Comparison of ENCODE assay signal across 27 cellular contexts in the genomic region with DNA sequence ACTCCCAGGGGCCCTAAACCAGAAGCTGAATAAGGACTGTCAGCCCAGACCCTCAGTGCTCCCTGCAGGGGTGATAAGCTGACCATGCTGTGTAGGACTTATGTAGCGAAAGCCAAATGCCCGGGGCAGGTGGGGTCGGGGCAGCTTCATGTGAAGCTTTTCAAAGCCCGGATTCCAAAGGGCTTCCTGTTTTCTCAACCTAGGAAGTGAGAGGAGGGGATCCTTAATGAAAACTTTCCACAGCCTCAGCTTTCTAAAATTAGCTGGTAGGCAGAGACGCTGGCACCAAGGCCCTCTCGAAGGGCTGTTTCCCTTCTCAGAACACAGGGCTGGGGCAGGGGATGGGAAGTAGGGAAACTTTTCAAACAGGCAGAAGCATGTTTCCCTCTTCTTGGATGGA.
DNase-seq lines count a peak whose midpoint lies in the region; ATAC-seq, FAIRE-seq and TF ChIP-seq lines count a peak whose summit lies in the region.
"Had no signal": no experiment of that assay in that cellular context is flagged by ENCODE, and none has a peak within 500 bp of the region (broad histone marks: within the 10 kb centered on the region; RNA-seq: fewer than 3 reads in every experiment).

No MANE protein-coding gene starts in this region.

- no peak for TF ChIP-seq POLR2A in gastrocnemius medialis (IDR thresholded peaks at IDR 0.05)

- no peak overlapping the region for H3K4me3 Mint-ChIP-seq in endothelial cell (ENCODE audit: unreplicated experiment)
- H3K4me3 Mint-ChIP-seq: dendritic cell treated with granulocyte-macrophage colony-stimulating factor and Interleukin-4, amounts not matched to agents 40 ng/mL and 50 ng/mL, for 4 days; T-helper 17 cell had no signal

- no peak for FAIRE-seq in kidney (lab: Jason Lieb, UNC)
- FAIRE-seq: bronchial epithelial cell, GM12892 had no signal

- no peak overlapping the region for H3K27ac Mint-ChIP-seq in endothelial cell (ENCODE audit: unreplicated experiment)

- H3K27ac ChIP-seq in kidney (ENCODE audit: low read depth in 2 of 2, low read length in 2 of 2) = peak overlapping the region; percentile 16 to 56
- H3K27ac ChIP-seq in gastrocnemius medialis = peak overlapping the region; percentile 18 to 70 (median 54)
- H3K27ac ChIP-seq: PC-9, SJSA1, WERI-Rb-1 had no signal

- H3K27me3 ChIP-seq in gastrocnemius medialis = no peaks in the 10 kb centered on the region
- H3K27me3 ChIP-seq: SJSA1, upper lobe of left lung had no signal

- ATAC-seq in gastrocnemius medialis = peak in 1 of 2 donors; percentile 63
- ATAC-seq: T-helper 17 cell had no signal

- no peaks in the 10 kb centered on the region for H3K9me3 Mint-ChIP-seq in endothelial cell (ENCODE audit: unreplicated experiment)
- H3K9me3 Mint-ChIP-seq: dendritic cell treated with granulocyte-macrophage colony-stimulating factor and Interleukin-4, amounts not matched to agents 40 ng/mL and 50 ng/mL, for 4 days had no signal

- no peak for TF ChIP-seq CTCF in endothelial cell (IDR thresholded peaks at IDR 0.05; ENCODE audit: unreplicated experiment)
- no peak for TF ChIP-seq CTCF in kidney (IDR thresholded peaks at IDR 0.05; ENCODE audit: borderline replicate concordance, extremely low read depth, insufficient read depth)
- TF ChIP-seq CTCF in gastrocnemius medialis (IDR thresholded peaks at IDR 0.05 in 4 of 5, conservative IDR thresholded peaks at IDR 0.05 in 1 of 5) = no peak

- in situ Hi-C loops in KBM-7 (cut with MboI; ENCODE audit: low pct_unique_long_range_greater_than_20kb, low sequenced_read_pairs) (loop anchor here (25.0 kb wide), 1 partner anchor 194 kb away; no protein-coding TSS in a partner anchor), gastrocnemius medialis (cut with MboI; ENCODE audit: low sequenced_read_pairs in 4 of 4) (no loop called here)

- no peak overlapping the region for H3K9ac ChIP-seq in kidney (ENCODE audit: low read length in 2 of 2)

- peaks cover 7 to 11% of the 10 kb centered on the region in 2 donors for H3K4me1 ChIP-seq in kidney (ENCODE audit: control insufficient read depth in 1 of 2, insufficient read depth in 1 of 2, low read depth in 1 of 2, low read length in 2 of 2)
- peaks cover 43 to 64% of the 10 kb centered on the region in 2 donors for H3K4me1 ChIP-seq in gastrocnemius medialis

- peaks cover 65% of the 10 kb centered on the region for H3K4me1 Mint-ChIP-seq in endothelial cell (ENCODE audit: unreplicated experiment)

- H3K36me3 ChIP-seq in kidney (ENCODE audit: control insufficient read depth in 1 of 2, insufficient read depth in 2 of 2, low read length in 2 of 2) (no peaks in the 10 kb centered on the region), gastrocnemius medialis (no peaks in the 10 kb centered on the region)
- H3K36me3 ChIP-seq: SJSA1, upper lobe of left lung, WERI-Rb-1 had no signal

- no peaks in the 10 kb centered on the region for H3K36me3 Mint-ChIP-seq in endothelial cell (ENCODE audit: low read depth, unreplicated experiment)

- intact Hi-C loops in kidney (cut with DNase I) = no loop called here
- intact Hi-C loops in gastrocnemius medialis (cut with DNase I; ENCODE audit: low total_unique reads) = no loop called here

- peak; percentile 20 for DNase-seq in KBM-7
- peak; percentile 35 for DNase-seq in endothelial cell (ENCODE audit: low spot score)
- no peak for DNase-seq in kidney
- DNase-seq in gastrocnemius medialis = no peak
- DNase-seq in SIG-M5 treated with dmso at 0.1 percent for 504 hours (lab: John Stamatoyannopoulos, UW; ENCODE audit: unreplicated experiment) = no peak
- DNase-seq in superior temporal gyrus (ENCODE audit: extremely low spot score) = no peak
- no peak for DNase-seq in NCI-H2107 (lab: John Stamatoyannopoulos, UW)
- DNase-seq in germinal center (ENCODE audit: low spot score) = no peak
- DNase-seq: activated CD4-positive, alpha-beta T cell treated with anti-CD3 and anti-CD28 coated beads, Interleukin-2, amount 50 U/mL, for 4 hours; activated gamma-delta T cell; activated T-cell treated with anti-CD3 and anti-CD28 coated beads for 4 hours; DMS79; erythroblast; GOT3; KG1; NCI-H82; PC-9; stimulated activated CD4-positive, alpha-beta T cell treated with anti-CD3 and anti-CD28 coated beads, Interleukin-1b, Interleukin-23, amount 100 ng/mL, for 48 hours; stimulated activated naive CD4-positive, alpha-beta T cell treated with Interleukin-2 at 50 U/mL for 16 hours; T-helper 17 cell; upper lobe of left lung; WERI-Rb-1 had no signal

- H3K9me3 ChIP-seq in kidney (ENCODE audit: control insufficient read depth in 1 of 2, low read length in 2 of 2) = no peaks in the 10 kb centered on the region
- H3K9me3 ChIP-seq in gastrocnemius medialis = no peaks in the 10 kb centered on the region
- H3K9me3 ChIP-seq: SJSA1, upper lobe of left lung had no signal

- peaks cover 4% of the 10 kb centered on the region for H3K27me3 Mint-ChIP-seq in endothelial cell (ENCODE audit: unreplicated experiment)
- H3K27me3 Mint-ChIP-seq: T-helper 17 cell had no signal

- H3K4me3 ChIP-seq in kidney (ENCODE audit: low read length in 2 of 2) (no peak overlapping the region), gastrocnemius medialis (no peak overlapping the region)
- H3K4me3 ChIP-seq: lung, PC-9, SJSA1, upper lobe of left lung had no signal

Comparison
In these comparisons a context has a peak if more than half of its experiments do, and no peak if none do; other contexts are left out.
1. DNase-seq: peak in KBM-7 (single experiment) and endothelial cell (single experiment); none in kidney (single experiment), gastrocnemius medialis (0 of 2), SIG-M5 treated with dmso at 0.1 percent for 504 hours (single experiment), superior temporal gyrus (single experiment), NCI-H2107 (single experiment) and germinal center (single experiment).